15 cellular contexts compared by ENCODE assay signal in the genomic region with DNA sequence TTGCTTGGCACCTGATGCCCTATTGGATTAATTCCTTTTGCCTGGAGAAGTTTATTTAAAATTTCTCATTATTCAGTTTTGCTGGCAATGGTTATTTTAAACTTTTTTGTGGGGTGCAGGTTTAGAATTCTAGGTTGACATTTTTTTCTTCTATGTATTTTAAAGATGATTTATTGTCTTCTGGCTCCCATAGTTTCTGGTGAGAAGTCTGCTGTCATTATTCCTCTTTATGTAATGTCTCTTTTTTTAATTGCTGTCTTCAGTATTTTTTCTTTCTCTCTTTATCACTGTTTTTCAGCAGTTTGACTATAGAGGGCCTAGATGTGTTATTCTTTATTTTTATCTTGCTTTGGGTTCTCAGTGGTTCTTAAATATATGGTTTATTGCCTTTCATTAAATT. TPM values are rescaled to one million over a fixed set of nuclear protein-coding genes. Genes with fewer than 3 reads are reported as not detected.
DNase-seq lines count a peak whose midpoint lies in the region; ATAC-seq and TF ChIP-seq lines count a peak whose summit lies in the region.
"Had no signal": no experiment of that assay in that cellular context is flagged by ENCODE, and none has a peak within 500 bp of the region (broad histone marks: within the 10 kb centered on the region; RNA-seq: fewer than 3 reads in every experiment).

No MANE protein-coding gene starts in this region.

- CTCF ChIA-PET in OCI-LY7 (lab: Charles Lee; ENCODE audit: unreplicated experiment) = no interaction called here

- peaks cover 60% of the 10 kb centered on the region for H3K4me1 Mint-ChIP-seq in central memory CD8-positive, alpha-beta T cell
- H3K4me1 Mint-ChIP-seq: nephron had no signal

- DNase-seq in DMS 273 (lab: John Stamatoyannopoulos, UW; ENCODE audit: unreplicated experiment) = peak; percentile 14
- no peak for DNase-seq in DMS 273 treated with DMSO at 0.1 percent for 48 hours (lab: John Stamatoyannopoulos, UW)
- DNase-seq in AML-193 (lab: John Stamatoyannopoulos, UW) = peak; percentile 22 to 23
- DNase-seq in OCI-LY7 (ENCODE audit: low spot score) = peak; percentile 41
- no peak for DNase-seq in central memory CD8-positive, alpha-beta T cell (ENCODE audit: low spot score in 2 of 2)
- DNase-seq in NCI-H2029 (lab: John Stamatoyannopoulos, UW) = no peak
- no peak for DNase-seq in lower lobe of right lung
- DNase-seq: activated CD4-positive, alpha-beta T cell treated with anti-CD3 and anti-CD28 coated beads for 36 hours; activated gamma-delta T cell; colonic mucosa had no signal

- no peak for ATAC-seq in central memory CD8-positive, alpha-beta T cell (replicated peaks; ENCODE audit: extremely low read depth, poor library complexity, severe bottlenecking)
- ATAC-seq in HG03159 (IDR thresholded peaks at IDR 0.05; ENCODE audit: unreplicated experiment) (no peak), lower lobe of right lung (no peak)
- ATAC-seq: activated CD4-positive, alpha-beta T cell treated with anti-CD3 and anti-CD28 coated beads for 36 hours had no signal

- intact Hi-C loops in OCI-LY7 (cut with micrococcal nuclease; ENCODE audit: unreplicated experiment) = no loop called here
- intact Hi-C loops in lower lobe of right lung (cut with DNase I) = no loop called here

- TF ChIP-seq CTCF in OCI-LY7 (conservative IDR thresholded peaks at IDR 0.05; ENCODE audit: low read length) (no peak), lower lobe of right lung (IDR thresholded peaks at IDR 0.05) (no peak)

- H3K4me2 ChIP-seq in OCI-LY7 (ENCODE audit: low read length) = no peak overlapping the region

- H3K9me3 ChIP-seq in OCI-LY7 (ENCODE audit: low read length) (peaks cover 43% of the 10 kb centered on the region), lower lobe of right lung (peaks cover 13% of the 10 kb centered on the region)

- peak overlapping the region; percentile 25 for H3K27ac Mint-ChIP-seq in central memory CD8-positive, alpha-beta T cell (ENCODE audit: low read depth)
- H3K27ac Mint-ChIP-seq: activated CD4-positive, alpha-beta T cell treated with anti-CD3 and anti-CD28 coated beads for 36 hours; nephron had no signal

- H3K36me3 ChIP-seq in OCI-LY7 (ENCODE audit: insufficient read depth, low read length) = peaks cover 78% of the 10 kb centered on the region
- H3K36me3 ChIP-seq in lower lobe of right lung = no peaks in the 10 kb centered on the region
- H3K36me3 ChIP-seq: colonic mucosa had no signal

- H3K27me3 ChIP-seq in lower lobe of right lung (ENCODE audit: low read depth) = no peaks in the 10 kb centered on the region
- H3K27me3 ChIP-seq: colonic mucosa, SJSA1, tibial nerve had no signal

- H3K27me3 Mint-ChIP-seq in central memory CD8-positive, alpha-beta T cell = no peaks in the 10 kb centered on the region
- H3K27me3 Mint-ChIP-seq: activated CD4-positive, alpha-beta T cell treated with anti-CD3 and anti-CD28 coated beads for 36 hours had no signal

- H3K36me3 Mint-ChIP-seq in central memory CD8-positive, alpha-beta T cell (ENCODE audit: insufficient read depth) = peaks cover 17% of the 10 kb centered on the region

- H3K79me2 ChIP-seq in OCI-LY7 (ENCODE audit: insufficient read depth, low read depth, low read length) = peaks cover 97% of the 10 kb centered on the region

- no TSS peak for BruUV-seq in OCI-LY7 (replicated peaks; lab: Mats Ljungman, UMichigan)

- no peak overlapping the region for H3K4me3 Mint-ChIP-seq in central memory CD8-positive, alpha-beta T cell
- H3K4me3 Mint-ChIP-seq: activated CD4-positive, alpha-beta T cell treated with anti-CD3 and anti-CD28 coated beads for 36 hours; nephron had no signal

- H4K20me1 ChIP-seq in OCI-LY7 (ENCODE audit: insufficient read depth, low read length) = no peaks in the 10 kb centered on the region

- H3K9me2 ChIP-seq in OCI-LY7 (ENCODE audit: insufficient read depth, low read length) = no peaks in the 10 kb centered on the region

- peaks cover 9% of the 10 kb centered on the region for H3K4me1 ChIP-seq in OCI-LY7 (ENCODE audit: insufficient read depth, low read length, poor library complexity, severe bottlenecking)
- peaks cover 45% of the 10 kb centered on the region for H3K4me1 ChIP-seq in lower lobe of right lung
- H3K4me1 ChIP-seq: colonic mucosa had no signal

- no peaks in the 10 kb centered on the region for H3K9me3 Mint-ChIP-seq in central memory CD8-positive, alpha-beta T cell

- no peak overlapping the region for H2AFZ ChIP-seq in OCI-LY7 (ENCODE audit: low read length)

- POLR2A ChIA-PET in OCI-LY7 (lab: Charles Lee) = no interaction called here

- no peak overlapping the region for H3K27ac ChIP-seq in OCI-LY7 (ENCODE audit: low read depth, low read length, poor library complexity, severe bottlenecking)
- no peak overlapping the region for H3K27ac ChIP-seq in lower lobe of right lung
- H3K27ac ChIP-seq: 22Rv1, colonic mucosa, SJSA1, tibial nerve had no signal

- H3K4me3 ChIP-seq in OCI-LY7 (ENCODE audit: low read depth, low read length, poor library complexity, severe bottlenecking) (no peak overlapping the region), lower lobe of right lung (no peak overlapping the region)
- H3K4me3 ChIP-seq: colonic mucosa, SJSA1, tibial nerve had no signal

RNA-seq across cellular contexts. Expression of gene FOXN2, which starts 33.2 kb away (rescaled TPM):
- total RNA-seq in OCI-LY7 (2014; rRNA removed; shearing (Covaris generic)) = 24.6 and 29.9 TPM in 2 replicates
- total RNA-seq in OCI-LY7 (2022) (26.4 and 28.4 TPM in 2 replicates), lower lobe of right lung (39.8 TPM)

Comparison
In these comparisons a context has a peak if more than half of its experiments do, and no peak if none do; other contexts are left out.
1. DNase-seq: peak in DMS 273 (single experiment), AML-193 (2 of 2) and OCI-LY7 (single experiment); none in DMS 273 treated with DMSO at 0.1 percent for 48 hours (single experiment), central memory CD8-positive, alpha-beta T cell (0 of 2), NCI-H2029 (single experiment) and lower lobe of right lung (single experiment).